8 cellular contexts compared by ENCODE assay signal in genomic region chr7:140175221-140176218, GRCh38. TPM values are rescaled to one million over a fixed set of nuclear protein-coding genes. Genes with fewer than 3 reads are reported as not detected.
DNase-seq lines count a peak whose midpoint lies in the region; ATAC-seq and TF ChIP-seq lines count a peak whose summit lies in the region.

No MANE protein-coding gene starts in this region.

- peak; percentile 40 for ATAC-seq in HG02571 (IDR thresholded peaks at IDR 0.05; ENCODE audit: unreplicated experiment)

- peak; percentile 88 for DNase-seq in GM04503 (ENCODE audit: low read depth)
- DNase-seq in NB4 (ENCODE audit: low read depth), result peak; percentile 98
- DNase-seq in SK-N-DZ (ENCODE audit: low spot score), result peak; percentile 91
- peak; percentile 82 for DNase-seq in activated naive CD4-positive, alpha-beta T cell treated with anti-CD3 and anti-CD28 coated beads, Interleukin-2, amount 50 U/mL, for 16 hours
- DNase-seq in globus pallidus (ENCODE audit: low spot score), result peak; percentile 95
- peak; percentile 77 for DNase-seq in non-pigmented ciliary epithelial cell (ENCODE audit: low read depth)
- peak; percentile 94 for DNase-seq in superior temporal gyrus (ENCODE audit: extremely low spot score)

- TF ChIP-seq POLR2A in NB4 (IDR thresholded peaks at IDR 0.05; ENCODE audit: extremely low read depth, insufficient read length), result no peak

- H3K4me3 ChIP-seq in NB4 (ENCODE audit: low read depth, low read length), result peak overlapping the region; percentile 52

- peak; percentile 85 for TF ChIP-seq CTCF in NB4 (IDR thresholded peaks at IDR 0.05; ENCODE audit: low read depth, low read length)

RNA-seq across cellular contexts. Expression of gene KDM7A, which starts 1.3 kb away (rescaled TPM):
- 5.6 and 6.2 TPM in 2 replicates for polyA plus RNA-seq in SK-N-DZ (2014; cell fraction: cytosol; rRNA removed)
- 5.9 and 15.1 TPM in 2 replicates for polyA plus RNA-seq in SK-N-DZ (2014; cell fraction: nucleus; rRNA removed)

Comparison
In these comparisons a context has a peak if more than half of its experiments do, and no peak if none do; other contexts are left out.
1. Peak in every context shown above with its lines: DNase-seq, ATAC-seq and H3K4me3 ChIP-seq.